In genomic region chr9:71741841-71742648, GRCh38 we compare ENCODE assay signal across 1 cellular context.
TF ChIP-seq lines count a peak whose summit lies in the region.

No MANE protein-coding gene starts in this region.

TF ChIP-seq in HepG2, 621 proteins besides CTCF, POLR2A, EP300 and RAD21 (continued from another document and continues in another):
- TF ChIP-seq STAT6 (CRISPR knock-in tag; IDR thresholded peaks at IDR 0.05; ENCODE audit: borderline replicate concordance) (no peak), IKZF4 (CRISPR knock-in tag; IDR thresholded peaks at IDR 0.05; ENCODE audit: borderline replicate concordance, low read depth, not compliant biosample characterization) (no peak), ZNF570 (CRISPR knock-in tag; IDR thresholded peaks at IDR 0.05; ENCODE audit: borderline replicate concordance) (no peak), ZGPAT (CRISPR knock-in tag; IDR thresholded peaks at IDR 0.05) (no peak), ZNF260 (CRISPR knock-in tag; IDR thresholded peaks at IDR 0.05; ENCODE audit: borderline replicate concordance, low read depth) (no peak), ELF1 (CRISPR knock-in tag; IDR thresholded peaks at IDR 0.05) (no peak), ZNF577 (CRISPR knock-in tag; IDR thresholded peaks at IDR 0.05; ENCODE audit: borderline replicate concordance, low read depth) (no peak), ZFP36L2 (CRISPR knock-in tag; IDR thresholded peaks at IDR 0.05) (no peak), ZNF746 (CRISPR knock-in tag; IDR thresholded peaks at IDR 0.05) (no peak), JUN (CRISPR knock-in tag; IDR thresholded peaks at IDR 0.05) (peak; percentile 97), CREBL2 (CRISPR knock-in tag; IDR thresholded peaks at IDR 0.05; ENCODE audit: borderline replicate concordance) (no peak), ZNF224 (CRISPR knock-in tag; IDR thresholded peaks at IDR 0.05) (no peak), KLF11 (CRISPR knock-in tag; IDR thresholded peaks at IDR 0.05) (no peak), ZNF704 (CRISPR knock-in tag; IDR thresholded peaks at IDR 0.05; ENCODE audit: borderline replicate concordance) (no peak), RFX3 (CRISPR knock-in tag; IDR thresholded peaks at IDR 0.05) (no peak), DDIT3 (CRISPR knock-in tag; IDR thresholded peaks at IDR 0.05) (no peak), ZNF33B (CRISPR knock-in tag; IDR thresholded peaks at IDR 0.05) (no peak), ZNF10 (CRISPR knock-in tag; IDR thresholded peaks at IDR 0.05; ENCODE audit: borderline replicate concordance, low read depth) (no peak), PCBP1 (IDR thresholded peaks at IDR 0.05; ENCODE audit: borderline replicate concordance, low read depth, low read length) (no peak), ZBTB39 (CRISPR knock-in tag; IDR thresholded peaks at IDR 0.05) (no peak), RFX5 (IDR thresholded peaks at IDR 0.05; ENCODE audit: low read depth, low read length) (no peak), ZNF101 (CRISPR knock-in tag; IDR thresholded peaks at IDR 0.05; ENCODE audit: borderline replicate concordance, low read depth) (no peak), TBX2 (CRISPR knock-in tag; IDR thresholded peaks at IDR 0.05; ENCODE audit: borderline replicate concordance) (peak; percentile 54; the same call in 1 of the 2 replicates), SALL2 (CRISPR knock-in tag; IDR thresholded peaks at IDR 0.05) (0 out of 2 replicates have a peak, but pooled peaks have one; percentile 27), ATF1 (CRISPR knock-in tag; IDR thresholded peaks at IDR 0.05) (peak; percentile 71; the same call in 1 of the 2 replicates), NR3C1 (CRISPR knock-in tag; IDR thresholded peaks at IDR 0.05) (no peak), ZKSCAN1 (IDR thresholded peaks at IDR 0.05; ENCODE audit: low read length) (no peak), SOX6 (IDR thresholded peaks at IDR 0.05) (no peak), SOX6 (CRISPR knock-in tag; IDR thresholded peaks at IDR 0.05) (peak; percentile 91), ZNF460 (CRISPR knock-in tag; IDR thresholded peaks at IDR 0.05; ENCODE audit: borderline replicate concordance) (no peak), MTF1 (CRISPR knock-in tag; IDR thresholded peaks at IDR 0.05) (no peak), ZKSCAN8 (CRISPR knock-in tag; IDR thresholded peaks at IDR 0.05; ENCODE audit: borderline replicate concordance) (peak; percentile 31; the same call in 1 of the 2 replicates), JUND (CRISPR knock-in tag; IDR thresholded peaks at IDR 0.05) (peak; percentile 83; the same call in 1 of the 2 replicates), ZNF274 (CRISPR knock-in tag; IDR thresholded peaks at IDR 0.05) (no peak), EED (CRISPR knock-in tag; IDR thresholded peaks at IDR 0.05) (no peak), GPN1 (CRISPR knock-in tag; IDR thresholded peaks at IDR 0.05; ENCODE audit: borderline replicate concordance) (no peak), NFE2L1 (CRISPR knock-in tag; IDR thresholded peaks at IDR 0.05; ENCODE audit: borderline replicate concordance) (no peak)
- TF ChIP-seq, protein P1, sequence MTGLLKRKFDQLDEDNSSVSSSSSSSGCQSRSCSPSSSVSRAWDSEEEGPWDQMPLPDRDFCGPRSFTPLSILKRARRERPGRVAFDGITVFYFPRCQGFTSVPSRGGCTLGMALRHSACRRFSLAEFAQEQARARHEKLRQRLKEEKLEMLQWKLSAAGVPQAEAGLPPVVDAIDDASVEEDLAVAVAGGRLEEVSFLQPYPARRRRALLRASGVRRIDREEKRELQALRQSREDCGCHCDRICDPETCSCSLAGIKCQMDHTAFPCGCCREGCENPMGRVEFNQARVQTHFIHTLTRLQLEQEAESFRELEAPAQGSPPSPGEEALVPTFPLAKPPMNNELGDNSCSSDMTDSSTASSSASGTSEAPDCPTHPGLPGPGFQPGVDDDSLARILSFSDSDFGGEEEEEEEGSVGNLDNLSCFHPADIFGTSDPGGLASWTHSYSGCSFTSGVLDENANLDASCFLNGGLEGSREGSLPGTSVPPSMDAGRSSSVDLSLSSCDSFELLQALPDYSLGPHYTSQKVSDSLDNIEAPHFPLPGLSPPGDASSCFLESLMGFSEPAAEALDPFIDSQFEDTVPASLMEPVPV (CRISPR knock-in tag; IDR thresholded peaks at IDR 0.05), result no peak
- TF ChIP-seq, protein P2, sequence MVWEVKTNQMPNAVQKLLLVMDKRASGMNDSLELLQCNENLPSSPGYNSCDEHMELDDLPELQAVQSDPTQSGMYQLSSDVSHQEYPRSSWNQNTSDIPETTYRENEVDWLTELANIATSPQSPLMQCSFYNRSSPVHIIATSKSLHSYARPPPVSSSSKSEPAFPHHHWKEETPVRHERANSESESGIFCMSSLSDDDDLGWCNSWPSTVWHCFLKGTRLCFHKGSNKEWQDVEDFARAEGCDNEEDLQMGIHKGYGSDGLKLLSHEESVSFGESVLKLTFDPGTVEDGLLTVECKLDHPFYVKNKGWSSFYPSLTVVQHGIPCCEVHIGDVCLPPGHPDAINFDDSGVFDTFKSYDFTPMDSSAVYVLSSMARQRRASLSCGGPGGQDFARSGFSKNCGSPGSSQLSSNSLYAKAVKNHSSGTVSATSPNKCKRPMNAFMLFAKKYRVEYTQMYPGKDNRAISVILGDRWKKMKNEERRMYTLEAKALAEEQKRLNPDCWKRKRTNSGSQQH (CRISPR knock-in tag; IDR thresholded peaks at IDR 0.05; ENCODE audit: low read depth), result no peak
- TF ChIP-seq, protein P3, sequence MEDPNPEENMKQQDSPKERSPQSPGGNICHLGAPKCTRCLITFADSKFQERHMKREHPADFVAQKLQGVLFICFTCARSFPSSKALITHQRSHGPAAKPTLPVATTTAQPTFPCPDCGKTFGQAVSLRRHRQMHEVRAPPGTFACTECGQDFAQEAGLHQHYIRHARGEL (CRISPR knock-in tag; IDR thresholded peaks at IDR 0.05), result no peak
- TF ChIP-seq, protein P4, sequence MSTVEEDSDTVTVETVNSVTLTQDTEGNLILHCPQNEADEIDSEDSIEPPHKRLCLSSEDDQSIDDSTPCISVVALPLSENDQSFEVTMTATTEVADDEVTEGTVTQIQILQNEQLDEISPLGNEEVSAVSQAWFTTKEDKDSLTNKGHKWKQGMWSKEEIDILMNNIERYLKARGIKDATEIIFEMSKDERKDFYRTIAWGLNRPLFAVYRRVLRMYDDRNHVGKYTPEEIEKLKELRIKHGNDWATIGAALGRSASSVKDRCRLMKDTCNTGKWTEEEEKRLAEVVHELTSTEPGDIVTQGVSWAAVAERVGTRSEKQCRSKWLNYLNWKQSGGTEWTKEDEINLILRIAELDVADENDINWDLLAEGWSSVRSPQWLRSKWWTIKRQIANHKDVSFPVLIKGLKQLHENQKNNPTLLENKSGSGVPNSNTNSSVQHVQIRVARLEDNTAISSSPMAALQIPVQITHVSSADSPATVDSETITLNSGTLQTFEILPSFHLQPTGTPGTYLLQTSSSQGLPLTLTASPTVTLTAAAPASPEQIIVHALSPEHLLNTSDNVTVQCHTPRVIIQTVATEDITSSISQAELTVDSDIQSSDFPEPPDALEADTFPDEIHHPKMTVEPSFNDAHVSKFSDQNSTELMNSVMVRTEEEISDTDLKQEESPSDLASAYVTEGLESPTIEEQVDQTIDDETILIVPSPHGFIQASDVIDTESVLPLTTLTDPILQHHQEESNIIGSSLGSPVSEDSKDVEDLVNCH (CRISPR knock-in tag; IDR thresholded peaks at IDR 0.05), result no peak
